Comparison of ENCODE assay signal across 8 cellular contexts in genomic region chr7:47968852-47969774, GRCh38. TPM values are rescaled to one million over a fixed set of nuclear protein-coding genes. Genes with fewer than 3 reads are reported as not detected.
DNase-seq lines count a peak whose midpoint lies in the region; ATAC-seq and TF ChIP-seq lines count a peak whose summit lies in the region.

No MANE protein-coding gene starts in this region.

- peak overlapping the region; percentile 90 for H3K27ac Mint-ChIP-seq in WTC11

- CTCF ChIA-PET in WTC11 (lab: Charles Lee) = interaction anchor here (0.6 to 2.1 kb wide), 25 partner anchors 8 to 1545 kb away, joined by 3 to 25 read pairs (median 4); no protein-coding TSS in a partner anchor

- ATAC-seq in HG02588 (IDR thresholded peaks at IDR 0.05; ENCODE audit: unreplicated experiment) = peak; percentile 79
- peak; percentile 99 for ATAC-seq in WTC11
- peak; percentile 83 for ATAC-seq in left lobe of liver

- POLR2A ChIA-PET in WTC11 (lab: Charles Lee) = interaction anchor here (0.9 to 1.2 kb wide), 2 partner anchors 121 to 141 kb away, joined by 3 read pairs; no protein-coding TSS in a partner anchor

- peak; percentile 80 for TF ChIP-seq CTCF in WTC11 (IDR thresholded peaks at IDR 0.05)

- DNase-seq in NCI-H2081 (lab: John Stamatoyannopoulos, UW) (peak; percentile 69), NCI-H2081 treated with DMSO at 0.1 percent for 48 hours (lab: John Stamatoyannopoulos, UW) (no peak), NCI-H146 treated with DMSO at 0.1 percent for 48 hours (lab: John Stamatoyannopoulos, UW; ENCODE audit: unreplicated experiment) (peak; percentile 51), WTC11 (ENCODE audit: low spot score) (peak; percentile 86), cerebellar cortex (ENCODE audit: low spot score) (peak; percentile 74), left lobe of liver (ENCODE audit: low spot score) (peak; percentile 52)
- DNase-seq in stimulated activated CD8-positive, alpha-beta memory T cell treated with anti-CD3 and anti-CD28 coated beads, Interleukin-15, amount 100 ng/mL, for 1 hour (ENCODE audit: low read depth) = peak; percentile 30

- no peaks in the 10 kb centered on the region for H3K9me3 Mint-ChIP-seq in WTC11

- no peak overlapping the region; the same call in 1 of the 2 replicates for H3K4me3 Mint-ChIP-seq in WTC11

- H3K36me3 Mint-ChIP-seq in WTC11 = peaks cover 86% of the 10 kb centered on the region

- H3K27me3 Mint-ChIP-seq in WTC11 (ENCODE audit: low read depth) = no peaks in the 10 kb centered on the region

- H3K4me1 Mint-ChIP-seq in WTC11 = peaks cover 17% of the 10 kb centered on the region

TF ChIP-seq in WTC11, 78 proteins besides CTCF, POLR2A, EP300 and RAD21:
- TF ChIP-seq CBFB (CRISPR knock-in tag; IDR thresholded peaks at IDR 0.05; ENCODE audit: low read depth) = no peak
- no peak for TF ChIP-seq IRF2 (CRISPR knock-in tag; IDR thresholded peaks at IDR 0.05; ENCODE audit: borderline replicate concordance, low read depth)
- TF ChIP-seq STAT6 (CRISPR knock-in tag; conservative IDR thresholded peaks at IDR 0.05; ENCODE audit: low read depth) = no peak
- no peak for TF ChIP-seq ZNF281 (CRISPR knock-in tag; IDR thresholded peaks at IDR 0.05)
- no peak for TF ChIP-seq NFYB (CRISPR knock-in tag; conservative IDR thresholded peaks at IDR 0.05; ENCODE audit: low read depth)
- no peak for TF ChIP-seq RORB (CRISPR knock-in tag; IDR thresholded peaks at IDR 0.05)
- no peak for TF ChIP-seq ZMAT4 (CRISPR knock-in tag; IDR thresholded peaks at IDR 0.05)
- no peak for TF ChIP-seq ZNF532 (CRISPR knock-in tag; IDR thresholded peaks at IDR 0.05; ENCODE audit: borderline replicate concordance)

RNA-seq across cellular contexts. Expression of gene HUS1, which starts 10.3 kb away (rescaled TPM):
- 31.1 to 33.4 TPM (median 32.7 TPM) in 3 replicates for total RNA-seq in WTC11 (2021)
- 15.4 TPM for total RNA-seq in left lobe of liver

RNA-seq across cellular contexts. Expression of gene PKD1L1, which starts 20.8 kb away (rescaled TPM):
- 0.07 to 0.16 TPM (median 0.09 TPM) in 3 replicates for total RNA-seq in WTC11 (2021)
- total RNA-seq in left lobe of liver = 0.45 TPM

RNA-seq across cellular contexts. Expression of gene SUN3, which starts 59.8 kb away (rescaled TPM):
- total RNA-seq in WTC11 (2021) (not detected in 3 replicates), left lobe of liver (not detected)
